18 cellular contexts compared by ENCODE assay signal in genomic region chr10:100104300-100104699, GRCh38. TPM values are rescaled to one million over a fixed set of nuclear protein-coding genes. Genes with fewer than 3 reads are reported as not detected.
DNase-seq lines count a peak whose midpoint lies in the region; ATAC-seq and TF ChIP-seq lines count a peak whose summit lies in the region.
"Had no signal": no experiment of that assay in that cellular context is flagged by ENCODE, and none has a peak within 500 bp of the region (broad histone marks: within the 10 kb centered on the region; RNA-seq: fewer than 3 reads in every experiment).

No MANE protein-coding gene starts in this region.

- no peak overlapping the region for H3K27ac ChIP-seq in epithelial cell of prostate
- H3K27ac ChIP-seq: BLaER1 treated with 17β-estradiol and CSF1 and Interleukin-3, amounts not matched to agents 10 nM and 100 nM had no signal

- peaks cover 14% of the 10 kb centered on the region for H3K9me3 Mint-ChIP-seq in activated naive CD4-positive, alpha-beta T cell treated with anti-CD3 and anti-CD28 coated beads, Interleukin-2, amount 50 U/mL, for 24 hours
- peaks cover 3 to 4% of the 10 kb centered on the region in 2 donors for H3K9me3 Mint-ChIP-seq in activated T-cell treated with anti-CD3 and anti-CD28 coated beads, Interleukin-2, amount 50 U/mL, for 72 hours
- H3K9me3 Mint-ChIP-seq in osteocyte (ENCODE audit: unreplicated experiment): peaks cover 17% of the 10 kb centered on the region
- H3K9me3 Mint-ChIP-seq: CD8-positive, alpha-beta T cell had no signal

- no peak overlapping the region for H3K4me3 Mint-ChIP-seq in activated naive CD4-positive, alpha-beta T cell treated with anti-CD3 and anti-CD28 coated beads, Interleukin-2, amount 50 U/mL, for 24 hours
- H3K4me3 Mint-ChIP-seq in activated T-cell treated with anti-CD3 and anti-CD28 coated beads, Interleukin-2, amount 50 U/mL, for 72 hours: no peak overlapping the region
- H3K4me3 Mint-ChIP-seq in osteocyte (ENCODE audit: unreplicated experiment): no peak overlapping the region
- H3K4me3 Mint-ChIP-seq: B cell; CD8-positive, alpha-beta T cell; H9 had no signal

- H3K27ac Mint-ChIP-seq in activated naive CD4-positive, alpha-beta T cell treated with anti-CD3 and anti-CD28 coated beads, Interleukin-2, amount 50 U/mL, for 24 hours: peak overlapping the region; percentile 36
- H3K27ac Mint-ChIP-seq in activated T-cell treated with anti-CD3 and anti-CD28 coated beads, Interleukin-2, amount 50 U/mL, for 72 hours: no peak overlapping the region
- H3K27ac Mint-ChIP-seq in osteocyte (ENCODE audit: unreplicated experiment): no peak overlapping the region
- H3K27ac Mint-ChIP-seq: B cell; CD8-positive, alpha-beta T cell; H9 had no signal

- no peaks in the 10 kb centered on the region for H3K4me1 Mint-ChIP-seq in activated naive CD4-positive, alpha-beta T cell treated with anti-CD3 and anti-CD28 coated beads, Interleukin-2, amount 50 U/mL, for 24 hours
- H3K4me1 Mint-ChIP-seq in activated T-cell treated with anti-CD3 and anti-CD28 coated beads, Interleukin-2, amount 50 U/mL, for 72 hours (ENCODE audit: low read depth): no peaks in the 10 kb centered on the region
- H3K4me1 Mint-ChIP-seq in osteocyte (ENCODE audit: unreplicated experiment): no peaks in the 10 kb centered on the region
- H3K4me1 Mint-ChIP-seq: B cell had no signal

- DNase-seq in activated naive CD4-positive, alpha-beta T cell treated with Interleukin-2 at 50 U/mL for 16 hours: no peak
- DNase-seq in amniotic epithelial cell (ENCODE audit: low read depth) (peak; percentile 13), epithelial cell of prostate (ENCODE audit: low read depth, low spot score) (peak; percentile 20), osteocyte (ENCODE audit: extremely low spot score, unreplicated experiment) (no peak), NCI-H2196 (lab: John Stamatoyannopoulos, UW; ENCODE audit: unreplicated experiment) (no peak)
- no peak for DNase-seq in activated T-cell treated with anti-CD3 and anti-CD28 coated beads, Interleukin-2, amount 50 U/mL, for 72 hours
- DNase-seq: 8988T; CD8-positive, alpha-beta T cell; DMS 273 treated with DMSO at 0.1 percent for 48 hours; DMS53; DND-41; H9 had no signal

- H3K27me3 Mint-ChIP-seq in activated naive CD4-positive, alpha-beta T cell treated with anti-CD3 and anti-CD28 coated beads, Interleukin-2, amount 50 U/mL, for 24 hours: peaks cover 21% of the 10 kb centered on the region
- H3K27me3 Mint-ChIP-seq in activated T-cell treated with anti-CD3 and anti-CD28 coated beads, Interleukin-2, amount 50 U/mL, for 72 hours (ENCODE audit: low read depth): peaks cover 35% of the 10 kb centered on the region
- H3K27me3 Mint-ChIP-seq in osteocyte (ENCODE audit: unreplicated experiment): peaks cover 54% of the 10 kb centered on the region

- no peak for ATAC-seq in activated T-cell treated with anti-CD3 and anti-CD28 coated beads, Interleukin-2, amount 50 U/mL, for 72 hours (replicated peaks in 1 of 2)
- ATAC-seq: CD8-positive, alpha-beta T cell; GM12878 had no signal

- peaks cover 1% of the 10 kb centered on the region for H3K36me3 Mint-ChIP-seq in activated naive CD4-positive, alpha-beta T cell treated with anti-CD3 and anti-CD28 coated beads, Interleukin-2, amount 50 U/mL, for 24 hours
- H3K36me3 Mint-ChIP-seq in activated T-cell treated with anti-CD3 and anti-CD28 coated beads, Interleukin-2, amount 50 U/mL, for 72 hours (ENCODE audit: insufficient read depth in 2 of 2): peaks cover 2 to 3% of the 10 kb centered on the region in 2 donors
- no peaks in the 10 kb centered on the region for H3K36me3 Mint-ChIP-seq in osteocyte (ENCODE audit: unreplicated experiment)
- H3K36me3 Mint-ChIP-seq: CD8-positive, alpha-beta T cell had no signal

- TF ChIP-seq CTCF in osteocyte (IDR thresholded peaks at IDR 0.05): no peak

RNA-seq across cellular contexts. Expression of gene CPN1, which starts 22.6 kb away (rescaled TPM):
- total RNA-seq in activated T-cell treated with anti-CD3 and anti-CD28 coated beads, Interleukin-2, amount 50 U/mL, for 72 hours: not detected
- total RNA-seq in osteocyte: not detected in 2 replicates
- total RNA-seq: A673; B cell; CD8-positive, alpha-beta T cell; G401; H9 had no signal

Comparison
In these comparisons a context has a peak if more than half of its experiments do, and no peak if none do; other contexts are left out.
1. DNase-seq: peak in amniotic epithelial cell (single experiment) and epithelial cell of prostate (single experiment); none in activated naive CD4-positive, alpha-beta T cell treated with Interleukin-2 at 50 U/mL for 16 hours (single experiment), activated T-cell treated with anti-CD3 and anti-CD28 coated beads, Interleukin-2, amount 50 U/mL, for 72 hours (0 of 2), osteocyte (single experiment) and NCI-H2196 (single experiment).